ENCODE assay signal across 8 cellular contexts in the genomic region with DNA sequence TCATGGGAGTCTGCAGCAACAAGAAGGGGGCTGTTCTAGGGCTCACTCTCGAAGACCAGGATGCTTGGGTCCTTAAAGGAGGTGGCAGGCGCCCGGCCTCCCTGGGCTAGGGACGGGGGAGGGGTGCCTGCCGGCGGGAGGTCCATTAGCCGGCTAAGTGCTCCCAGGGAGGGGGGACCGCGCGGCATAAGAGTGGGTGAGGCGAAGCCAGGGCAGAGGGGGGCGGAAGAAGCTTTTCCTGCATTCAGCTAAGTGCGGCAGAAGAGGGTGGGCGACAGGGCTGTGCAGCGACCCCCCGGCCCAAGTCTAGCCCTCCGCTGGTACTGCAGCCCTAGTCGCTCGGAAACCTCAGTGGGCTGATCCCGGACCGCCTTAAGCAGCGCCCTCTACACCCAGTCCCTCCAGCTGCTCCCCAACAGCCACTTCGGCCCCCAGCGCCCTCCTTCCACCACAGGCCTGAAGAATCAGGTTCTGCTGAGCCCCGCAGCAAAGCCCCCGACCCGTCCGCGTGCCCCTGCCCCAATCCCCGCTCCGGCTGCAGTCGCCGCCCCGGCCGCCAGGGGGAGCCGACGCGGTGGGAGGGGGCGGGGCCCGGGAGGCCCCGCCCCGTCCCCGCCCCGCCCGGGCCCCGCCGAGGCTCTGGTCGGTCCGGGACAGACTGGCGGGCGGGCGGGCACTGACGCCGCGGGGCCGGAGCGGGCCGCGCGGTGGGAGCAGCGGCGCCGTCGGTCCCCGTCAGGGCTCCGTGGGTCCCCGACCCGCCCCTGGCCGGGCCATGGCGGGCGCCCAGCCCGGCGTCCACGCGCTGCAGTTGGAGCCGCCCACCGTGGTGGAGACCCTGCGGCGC. TPM values are rescaled to one million over a fixed set of nuclear protein-coding genes. Genes with fewer than 3 reads are reported as not detected.
DNase-seq lines count a peak whose midpoint lies in the region; ATAC-seq and TF ChIP-seq lines count a peak whose summit lies in the region.

A gene (plus strand): TSS at position 656 of the 847 bp plus-strand sequence. CDS start 120 bp downstream, at position 776.

- TF ChIP-seq CTCF in subcutaneous adipose tissue (IDR thresholded peaks at IDR 0.05; ENCODE audit: low read depth): no peak

- DNase-seq in DMS114 treated with DMSO at 0.1 percent for 48 hours (lab: John Stamatoyannopoulos, UW; ENCODE audit: unreplicated experiment) (peak; percentile 39), NCI-H2171 (lab: John Stamatoyannopoulos, UW) (peak; percentile 61), epidermal melanocyte (ENCODE audit: insufficient read length, low spot score) (peak; percentile 82), mucosa of gallbladder (ENCODE audit: low spot score) (no peak), NCI-H2107 treated with DMSO at 0.1 percent for 48 hours (lab: John Stamatoyannopoulos, UW; ENCODE audit: unreplicated experiment) (no peak)
- peak in 2 of 3 experiments; percentile 43 to 69 for DNase-seq in activated CD8-positive, alpha-beta memory T cell treated with anti-CD3 and anti-CD28 coated beads for 48 hours (ENCODE audit: low read depth in 2 of 3, low spot score in 2 of 3)

- peak; percentile 41 for ATAC-seq in GM21576 (IDR thresholded peaks at IDR 0.05; ENCODE audit: unreplicated experiment)

RNA-seq across cellular contexts. Expression of the gene that starts here (rescaled TPM):
- total RNA-seq in mucosa of gallbladder (42.4 TPM), subcutaneous adipose tissue (10 to 100 TPM; 10.8 to 17.9 (median 16.3) TPM)

Comparison
In these comparisons a context has a peak if more than half of its experiments do, and no peak if none do; other contexts are left out.
1. DNase-seq: peak in DMS114 treated with DMSO at 0.1 percent for 48 hours (single experiment), NCI-H2171 (single experiment), activated CD8-positive, alpha-beta memory T cell treated with anti-CD3 and anti-CD28 coated beads for 48 hours (2 of 3) and epidermal melanocyte (single experiment); none in mucosa of gallbladder (single experiment) and NCI-H2107 treated with DMSO at 0.1 percent for 48 hours (single experiment).